Comparison of ENCODE assay signal across 8 cellular contexts in genomic region chr5:69167488-69167845, GRCh38. TPM values are rescaled to one million over a fixed set of nuclear protein-coding genes. Genes with fewer than 3 reads are reported as not detected.
DNase-seq lines count a peak whose midpoint lies in the region; ATAC-seq lines count a peak whose summit lies in the region.

No MANE protein-coding gene starts in this region.

- ATAC-seq in HG02870 (IDR thresholded peaks at IDR 0.05; ENCODE audit: unreplicated experiment): no peak
- no peak for ATAC-seq in GM19351 (IDR thresholded peaks at IDR 0.05; ENCODE audit: unreplicated experiment)

- peak overlapping the region; percentile 85 for H3K27ac Mint-ChIP-seq in dendritic cell treated with granulocyte-macrophage colony-stimulating factor and Interleukin-4, amounts not matched to agents 40 ng/mL and 50 ng/mL, for 4 days

- no peaks in the 10 kb centered on the region for H3K27me3 Mint-ChIP-seq in dendritic cell treated with granulocyte-macrophage colony-stimulating factor and Interleukin-4, amounts not matched to agents 40 ng/mL and 50 ng/mL, for 4 days

- H3K4me1 Mint-ChIP-seq in dendritic cell treated with granulocyte-macrophage colony-stimulating factor and Interleukin-4, amounts not matched to agents 40 ng/mL and 50 ng/mL, for 4 days (ENCODE audit: low read depth): peaks cover 31% of the 10 kb centered on the region

- H3K9me3 ChIP-seq in KOPT-K1 (ENCODE audit: insufficient read depth, low read length, poor library complexity, severe bottlenecking): no peaks in the 10 kb centered on the region

- H3K9me3 Mint-ChIP-seq in dendritic cell treated with granulocyte-macrophage colony-stimulating factor and Interleukin-4, amounts not matched to agents 40 ng/mL and 50 ng/mL, for 4 days: no peaks in the 10 kb centered on the region

- peak overlapping the region; percentile 92 for H3K4me3 Mint-ChIP-seq in dendritic cell treated with granulocyte-macrophage colony-stimulating factor and Interleukin-4, amounts not matched to agents 40 ng/mL and 50 ng/mL, for 4 days

- peak overlapping the region; percentile 97 for H3K27ac ChIP-seq in KOPT-K1 (ENCODE audit: low read depth, low read length, poor library complexity, severe bottlenecking)

- intact Hi-C loops in dendritic cell treated with granulocyte-macrophage colony-stimulating factor and Interleukin-4, amounts not matched to agents 40 ng/mL and 50 ng/mL, for 4 days (cut with micrococcal nuclease): loop anchor here (1.0 to 5.0 kb wide), 4 partner anchors 22 to 73 kb away; partner anchors contain the start of genes CDK7, CENPH and SLC30A5

- peak; percentile 33 for DNase-seq in D341Med (ENCODE audit: low spot score)
- peak; percentile 13 for DNase-seq in myocyte (ENCODE audit: low read depth)
- DNase-seq in epidermal melanocyte (ENCODE audit: insufficient read length, low spot score): no peak
- DNase-seq in pons (ENCODE audit: low spot score): no peak

- peaks cover 26% of the 10 kb centered on the region for H3K36me3 Mint-ChIP-seq in dendritic cell treated with granulocyte-macrophage colony-stimulating factor and Interleukin-4, amounts not matched to agents 40 ng/mL and 50 ng/mL, for 4 days (ENCODE audit: low read depth)

- H3K36me3 ChIP-seq in KOPT-K1 (ENCODE audit: insufficient read depth, low read length): peaks cover 47% of the 10 kb centered on the region

RNA-seq across cellular contexts. Expression of gene CCNB1, which starts 0.5 kb away (rescaled TPM):
- total RNA-seq in myocyte: 10.7 and 12.8 TPM in 2 replicates
- polyA plus RNA-seq in myocyte (2012): 7.6 TPM

RNA-seq across cellular contexts. Expression of gene CENPH, which starts 21.9 kb away (rescaled TPM):
- 6.5 and 8.3 TPM in 2 replicates for total RNA-seq in myocyte
- polyA plus RNA-seq in myocyte (2012): 4.3 TPM

Comparison
In these comparisons a context has a peak if more than half of its experiments do, and no peak if none do; other contexts are left out.
1. DNase-seq: peak in D341Med (single experiment) and myocyte (single experiment); none in epidermal melanocyte (single experiment) and pons (single experiment).